In the genomic region with DNA sequence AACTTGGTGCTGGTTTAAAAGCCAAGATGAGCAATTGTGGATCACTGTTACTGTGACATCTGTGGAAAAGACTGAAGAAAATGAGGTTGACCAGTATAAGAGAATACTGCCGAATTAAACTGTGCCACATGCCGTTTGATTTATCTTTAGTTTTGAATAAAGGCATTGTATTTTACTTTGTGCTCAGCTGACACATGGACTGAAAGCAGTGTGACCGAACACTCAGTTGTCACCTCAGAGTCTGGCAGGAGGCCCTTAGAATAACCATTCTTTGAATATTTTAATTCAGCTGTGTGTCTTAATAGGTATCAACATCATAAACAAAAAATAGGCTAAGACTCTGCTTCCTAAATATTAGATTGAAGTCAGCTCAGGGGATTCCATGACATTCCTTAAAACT, we compare ENCODE assay signal across 22 cellular contexts.
"Had no signal": no experiment of that assay in that cellular context is flagged by ENCODE, and none has a peak within 500 bp of the region (broad histone marks: within the 10 kb centered on the region; RNA-seq: fewer than 3 reads in every experiment).

No MANE protein-coding gene starts in this region.

- H3K4me1 ChIP-seq: colonic mucosa had no signal

- H3K4me3 ChIP-seq: colonic mucosa, gastrocnemius medialis, hepatocyte, lung, pancreas, psoas muscle, spleen, testis, transverse colon had no signal

- H3K9me3 ChIP-seq: colonic mucosa, gastrocnemius medialis, pancreas, psoas muscle, spleen, testis, transverse colon had no signal

- H3K27me3 ChIP-seq: colonic mucosa, gastrocnemius medialis, hepatocyte, pancreas, spleen, testis, transverse colon had no signal

- H3K27ac ChIP-seq: colonic mucosa, hepatocyte, pancreas, psoas muscle, spleen, transverse colon had no signal

- ATAC-seq: activated T-cell treated with anti-CD3 and anti-CD28 coated beads, Interleukin-2, amount 50 U/mL, for 72 hours; gastrocnemius medialis; left lobe of liver; naive thymus-derived CD4-positive, alpha-beta T cell; psoas muscle had no signal

- DNase-seq: activated CD4-positive, alpha-beta T cell treated with anti-CD3 and anti-CD28 coated beads for 4 hours; activated CD4-positive, alpha-beta T cell treated with anti-CD3 and anti-CD28 coated beads, Interleukin-2, amount 50 U/mL, for 4 hours; activated naive CD4-positive, alpha-beta T cell treated with Interleukin-2 at 50 U/mL for 16 hours; activated naive CD8-positive, alpha-beta T cell treated with anti-CD3 and anti-CD28 coated beads, Interleukin-2, amount 10 ng/mL, durations not matched to agents 7 days and 5 days; activated T-cell treated with anti-CD3 and anti-CD28 coated beads for 4 hours; activated T-cell treated with anti-CD3 and anti-CD28 coated beads, Interleukin-2, amount 50 U/mL, for 72 hours; colonic mucosa; effector memory CD4-positive, alpha-beta T cell; gastrocnemius medialis; glutamatergic neuron; kidney; naive thymus-derived CD4-positive, alpha-beta T cell; nucleus accumbens; pancreas; psoas muscle; spleen; stimulated activated naive CD4-positive, alpha-beta T cell; testis; transverse colon had no signal
